In the genomic region with DNA sequence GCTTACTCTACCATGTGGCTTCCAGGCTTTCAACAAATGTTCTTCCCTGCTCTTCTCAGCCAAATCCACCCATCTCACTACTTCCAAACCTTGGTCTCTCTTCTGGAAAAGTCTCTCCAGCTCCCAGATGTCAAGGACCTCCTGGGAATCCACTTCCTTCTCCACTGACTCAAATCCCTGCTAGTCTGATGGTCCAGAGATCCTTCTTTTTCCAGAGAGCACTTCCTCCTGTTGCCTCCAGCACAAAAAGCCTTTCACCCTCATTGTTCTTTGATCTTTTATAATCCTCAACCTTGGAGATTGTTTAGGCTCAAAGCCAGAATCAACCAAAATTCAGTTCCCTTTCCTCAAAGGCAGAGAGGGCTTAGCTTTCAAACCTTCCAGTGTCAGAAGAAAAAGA, we compare ENCODE assay signal across 26 cellular contexts.
"Had no signal": no experiment of that assay in that cellular context is flagged by ENCODE, and none has a peak within 500 bp of the region (broad histone marks: within the 10 kb centered on the region; RNA-seq: fewer than 3 reads in every experiment).

No MANE protein-coding gene starts in this region.

- H3K9me3 ChIP-seq: ascending aorta, body of pancreas, Peyer's patch, SJSA1 had no signal

- H3K4me1 ChIP-seq: ascending aorta, body of pancreas, Peyer's patch, SJSA1 had no signal

- ATAC-seq: activated CD8-positive, alpha-beta T cell treated with anti-CD3 and anti-CD28 coated beads, Interleukin-2, amount 10 ng/mL, durations not matched to agents 7 days and 5 days; activated naive CD4-positive, alpha-beta T cell treated with anti-CD3 and anti-CD28 coated beads, Interleukin-2, amount 50 U/mL, for 72 hours; activated naive CD8-positive, alpha-beta T cell treated with anti-CD3 and anti-CD28 coated beads, Interleukin-2, amount 50 U/mL, for 24 hours; body of pancreas; SK-N-SH treated with all-trans-retinoic acid at 6 μM for 48 hours; WTC11 had no signal

- H3K36me3 ChIP-seq: ascending aorta, Peyer's patch, SJSA1 had no signal

- H3K4me3 ChIP-seq: ascending aorta, body of pancreas, Peyer's patch, SJSA1 had no signal

- DNase-seq: activated CD4-positive, alpha-beta T cell treated with anti-CD3 and anti-CD28 coated beads for 48 hours; activated CD4-positive, alpha-beta T cell treated with anti-CD3 and anti-CD28 coated beads, Interleukin-2, amount 50 U/mL, for 4 hours; activated CD4-positive, CD25-positive, alpha-beta regulatory T cell treated with anti-CD3 and anti-CD28 coated beads, Interleukin-2, amount 50 U/mL, for 72 hours; activated CD8-positive, alpha-beta memory T cell treated with anti-CD3 and anti-CD28 coated beads, Interleukin-2, amount 50 U/mL, for 48 hours; activated CD8-positive, alpha-beta T cell treated with anti-CD3 and anti-CD28 coated beads, Interleukin-2, amount 10 ng/mL, durations not matched to agents 7 days and 5 days; activated naive CD8-positive, alpha-beta T cell treated with anti-CD3 and anti-CD28 coated beads, Interleukin-2, amount 50 U/mL, for 24 hours; activated T-cell treated with anti-CD3 and anti-CD28 coated beads, Interleukin-2, amount 50 U/mL, for 1 hour; amniotic stem cell; body of pancreas; central memory CD4-positive, alpha-beta T cell; NCI-H1105; NCI-H1436; NCI-H1694 treated with DMSO at 0.1 percent for 48 hours; NCI-H2081 treated with DMSO at 0.1 percent for 48 hours; NCI-H2171 treated with DMSO at 0.1 percent for 48 hours; NCI-H524 treated with DMSO at 0.1 percent for 48 hours; NCI-H774; Peyer's patch; Right ventricle myocardium superior; SW 1271 had no signal

- FAIRE-seq: bronchial epithelial cell had no signal
